Comparison of ENCODE assay signal across 34 cellular contexts in the genomic region with DNA sequence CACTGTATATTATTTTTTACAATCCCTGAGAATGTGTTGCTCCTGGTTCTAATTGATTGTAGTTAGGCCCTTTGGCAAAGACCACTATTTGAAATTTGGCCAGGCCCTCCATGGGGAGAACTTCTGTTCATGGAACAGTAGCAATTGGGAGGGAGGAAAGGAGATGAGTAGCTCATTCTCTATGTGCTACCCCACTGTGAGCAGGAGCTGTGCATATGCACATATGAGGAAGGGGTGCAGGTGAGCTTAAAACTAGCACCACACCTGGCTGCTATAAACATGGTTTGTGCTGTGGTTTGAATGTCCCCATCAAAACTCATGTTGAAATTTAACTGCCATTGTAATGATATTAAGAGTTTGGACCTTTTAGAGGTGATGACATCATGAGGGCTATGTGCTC.
"Had no signal": no experiment of that assay in that cellular context is flagged by ENCODE, and none has a peak within 500 bp of the region (broad histone marks: within the 10 kb centered on the region; RNA-seq: fewer than 3 reads in every experiment).

No MANE protein-coding gene starts in this region.

- H3K4me3 Mint-ChIP-seq: activated CD4-positive, alpha-beta memory T cell treated with anti-CD3 and anti-CD28 coated beads, Interleukin-2, amount 10 ng/mL, durations not matched to agents 7 days and 5 days; activated CD4-positive, alpha-beta T cell treated with anti-CD3 and anti-CD28 coated beads for 36 hours; activated CD4-positive, alpha-beta T cell treated with anti-CD3 and anti-CD28 coated beads, Interleukin-2, amount 10 ng/mL, durations not matched to agents 7 days and 5 days; activated CD8-positive, alpha-beta memory T cell treated with anti-CD3 and anti-CD28 coated beads, Interleukin-2, amount 10 ng/mL, durations not matched to agents 7 days and 5 days; activated CD8-positive, alpha-beta T cell treated with anti-CD3 and anti-CD28 coated beads, Interleukin-2, amount 10 ng/mL, durations not matched to agents 7 days and 5 days; activated naive CD4-positive, alpha-beta T cell treated with anti-CD3 and anti-CD28 coated beads, Interleukin-2, amount 10 ng/mL, durations not matched to agents 7 days and 5 days; activated naive CD4-positive, alpha-beta T cell treated with anti-CD3 and anti-CD28 coated beads, Interleukin-2, amount 50 U/mL, for 24 hours; activated naive CD8-positive, alpha-beta T cell; activated naive CD8-positive, alpha-beta T cell treated with anti-CD3 and anti-CD28 coated beads, Interleukin-2, amount 10 ng/mL, durations not matched to agents 7 days and 5 days; activated naive CD8-positive, alpha-beta T cell treated with anti-CD3 and anti-CD28 coated beads, Interleukin-2, amount 50 U/mL, for 24 hours; activated T-cell treated with anti-CD3 and anti-CD28 coated beads, Interleukin-2, amount 50 U/mL, for 24 hours; brain; T-helper 1 cell treated with Interleukin-12 subunit alpha and Interleukin-12 subunit beta and Interleukin-4 antibody, amounts not matched to agents 30 μg/mL and 1 μg/mL, for 36 hours; T-helper 2 cell treated with Interferon-gamma antibody and Interleukin-4, amounts not matched to agents 5 μg/mL and 100 μg/mL, for 36 hours had no signal

- H3K4me1 Mint-ChIP-seq: activated CD4-positive, alpha-beta memory T cell treated with anti-CD3 and anti-CD28 coated beads, Interleukin-2, amount 10 ng/mL, durations not matched to agents 7 days and 5 days; activated CD4-positive, alpha-beta T cell treated with anti-CD3 and anti-CD28 coated beads for 36 hours; activated CD4-positive, alpha-beta T cell treated with anti-CD3 and anti-CD28 coated beads, Interleukin-2, amount 10 ng/mL, durations not matched to agents 7 days and 5 days; activated CD8-positive, alpha-beta memory T cell treated with anti-CD3 and anti-CD28 coated beads, Interleukin-2, amount 10 ng/mL, durations not matched to agents 7 days and 5 days; activated naive CD4-positive, alpha-beta T cell treated with anti-CD3 and anti-CD28 coated beads, Interleukin-2, amount 10 ng/mL, durations not matched to agents 7 days and 5 days; activated naive CD4-positive, alpha-beta T cell treated with anti-CD3 and anti-CD28 coated beads, Interleukin-2, amount 50 U/mL, for 24 hours; activated naive CD8-positive, alpha-beta T cell treated with anti-CD3 and anti-CD28 coated beads, Interleukin-2, amount 10 ng/mL, durations not matched to agents 7 days and 5 days; activated naive CD8-positive, alpha-beta T cell treated with anti-CD3 and anti-CD28 coated beads, Interleukin-2, amount 50 U/mL, for 24 hours; brain had no signal

- H3K4me1 ChIP-seq: ascending aorta had no signal

- H3K27me3 Mint-ChIP-seq: activated CD4-positive, alpha-beta memory T cell treated with anti-CD3 and anti-CD28 coated beads, Interleukin-2, amount 10 ng/mL, durations not matched to agents 7 days and 5 days; activated CD4-positive, alpha-beta T cell treated with anti-CD3 and anti-CD28 coated beads for 36 hours; activated CD4-positive, alpha-beta T cell treated with anti-CD3 and anti-CD28 coated beads, Interleukin-2, amount 10 ng/mL, durations not matched to agents 7 days and 5 days; activated CD8-positive, alpha-beta memory T cell treated with anti-CD3 and anti-CD28 coated beads, Interleukin-2, amount 10 ng/mL, durations not matched to agents 7 days and 5 days; activated naive CD4-positive, alpha-beta T cell treated with anti-CD3 and anti-CD28 coated beads, Interleukin-2, amount 10 ng/mL, durations not matched to agents 7 days and 5 days; activated naive CD4-positive, alpha-beta T cell treated with anti-CD3 and anti-CD28 coated beads, Interleukin-2, amount 50 U/mL, for 24 hours; activated naive CD8-positive, alpha-beta T cell; activated naive CD8-positive, alpha-beta T cell treated with anti-CD3 and anti-CD28 coated beads, Interleukin-2, amount 10 ng/mL, durations not matched to agents 7 days and 5 days; activated naive CD8-positive, alpha-beta T cell treated with anti-CD3 and anti-CD28 coated beads, Interleukin-2, amount 50 U/mL, for 24 hours; activated T-cell treated with anti-CD3 and anti-CD28 coated beads, Interleukin-2, amount 50 U/mL, for 24 hours; brain had no signal

- H3K36me3 Mint-ChIP-seq: activated CD8-positive, alpha-beta memory T cell treated with anti-CD3 and anti-CD28 coated beads, Interleukin-2, amount 10 ng/mL, durations not matched to agents 7 days and 5 days; activated naive CD4-positive, alpha-beta T cell treated with anti-CD3 and anti-CD28 coated beads, Interleukin-2, amount 10 ng/mL, durations not matched to agents 7 days and 5 days; activated naive CD4-positive, alpha-beta T cell treated with anti-CD3 and anti-CD28 coated beads, Interleukin-2, amount 50 U/mL, for 24 hours; activated naive CD8-positive, alpha-beta T cell; activated naive CD8-positive, alpha-beta T cell treated with anti-CD3 and anti-CD28 coated beads, Interleukin-2, amount 10 ng/mL, durations not matched to agents 7 days and 5 days; brain had no signal

- H3K27ac ChIP-seq: ascending aorta, VCaP had no signal

- H3K4me3 ChIP-seq: ascending aorta had no signal

- ATAC-seq: activated CD4-positive, alpha-beta T cell treated with anti-CD3 and anti-CD28 coated beads for 36 hours; activated CD4-positive, CD25-positive, alpha-beta regulatory T cell treated with anti-CD3 and anti-CD28 coated beads, Interleukin-2, amount 50 U/mL, for 24 hours; activated CD8-positive, alpha-beta memory T cell treated with anti-CD3 and anti-CD28 coated beads, Interleukin-2, amount 10 ng/mL, durations not matched to agents 7 days and 5 days; activated CD8-positive, alpha-beta T cell treated with anti-CD3 and anti-CD28 coated beads, Interleukin-2, amount 10 ng/mL, durations not matched to agents 7 days and 5 days; activated naive CD8-positive, alpha-beta T cell treated with anti-CD3 and anti-CD28 coated beads, Interleukin-2, amount 50 U/mL, for 24 hours had no signal

- H3K36me3 ChIP-seq: ascending aorta had no signal

- FAIRE-seq: TTC549 had no signal

- H3K27me3 ChIP-seq: ascending aorta had no signal

- H3K9me3 ChIP-seq: ascending aorta had no signal

- DNase-seq: activated CD4-positive, alpha-beta memory T cell treated with anti-CD3 and anti-CD28 coated beads, Interleukin-2, amount 10 ng/mL, durations not matched to agents 7 days and 5 days; activated CD4-positive, alpha-beta T cell treated with anti-CD3 and anti-CD28 coated beads for 1 hour; activated CD4-positive, alpha-beta T cell treated with anti-CD3 and anti-CD28 coated beads for 36 hours; activated CD4-positive, alpha-beta T cell treated with anti-CD3 and anti-CD28 coated beads for 48 hours; activated CD4-positive, alpha-beta T cell treated with anti-CD3 and anti-CD28 coated beads, Interleukin-2, amount 10 ng/mL, durations not matched to agents 7 days and 5 days; activated CD4-positive, alpha-beta T cell treated with anti-CD3 and anti-CD28 coated beads, Interleukin-2, amount 50 U/mL, for 48 hours; activated CD4-positive, CD25-positive, alpha-beta regulatory T cell; activated CD8-positive, alpha-beta memory T cell treated with anti-CD3 and anti-CD28 coated beads for 24 hours; activated CD8-positive, alpha-beta memory T cell treated with anti-CD3 and anti-CD28 coated beads, Interleukin-2, amount 10 ng/mL, durations not matched to agents 7 days and 5 days; activated CD8-positive, alpha-beta memory T cell treated with anti-CD3 and anti-CD28 coated beads, Interleukin-2, amount 50 U/mL, for 48 hours; activated CD8-positive, alpha-beta T cell treated with anti-CD3 and anti-CD28 coated beads, Interleukin-2, amount 10 ng/mL, durations not matched to agents 7 days and 5 days; activated effector memory CD4-positive, alpha-beta T cell treated with Interleukin-2 at 50 U/mL for 16 hours; activated gamma-delta T cell; activated naive CD4-positive, alpha-beta T cell treated with anti-CD3 and anti-CD28 coated beads, Interleukin-2, amount 10 ng/mL, durations not matched to agents 7 days and 5 days; activated naive CD4-positive, alpha-beta T cell treated with Interleukin-2 at 50 U/mL for 16 hours; activated naive CD8-positive, alpha-beta T cell treated with anti-CD3 and anti-CD28 coated beads, Interleukin-2, amount 10 ng/mL, durations not matched to agents 7 days and 5 days; activated naive CD8-positive, alpha-beta T cell treated with anti-CD3 and anti-CD28 coated beads, Interleukin-2, amount 50 U/mL, for 24 hours; activated T-cell treated with anti-CD3 and anti-CD28 coated beads, Interleukin-2, amount 50 U/mL, for 24 hours; activated T-cell treated with anti-CD3 and anti-CD28 coated beads, Interleukin-2, amount 50 U/mL, for 48 hours; amygdala; central memory CD4-positive, alpha-beta T cell; T-helper 1 cell; T-helper 2 cell; T-helper 9 cell had no signal

- H3K27ac Mint-ChIP-seq: activated CD4-positive, alpha-beta memory T cell treated with anti-CD3 and anti-CD28 coated beads, Interleukin-2, amount 10 ng/mL, durations not matched to agents 7 days and 5 days; activated CD4-positive, alpha-beta T cell treated with anti-CD3 and anti-CD28 coated beads for 36 hours; activated CD4-positive, alpha-beta T cell treated with anti-CD3 and anti-CD28 coated beads, Interleukin-2, amount 10 ng/mL, durations not matched to agents 7 days and 5 days; activated CD8-positive, alpha-beta memory T cell treated with anti-CD3 and anti-CD28 coated beads, Interleukin-2, amount 10 ng/mL, durations not matched to agents 7 days and 5 days; activated CD8-positive, alpha-beta T cell treated with anti-CD3 and anti-CD28 coated beads, Interleukin-2, amount 10 ng/mL, durations not matched to agents 7 days and 5 days; activated naive CD4-positive, alpha-beta T cell treated with anti-CD3 and anti-CD28 coated beads, Interleukin-2, amount 10 ng/mL, durations not matched to agents 7 days and 5 days; activated naive CD4-positive, alpha-beta T cell treated with anti-CD3 and anti-CD28 coated beads, Interleukin-2, amount 50 U/mL, for 24 hours; activated naive CD8-positive, alpha-beta T cell; activated naive CD8-positive, alpha-beta T cell treated with anti-CD3 and anti-CD28 coated beads, Interleukin-2, amount 10 ng/mL, durations not matched to agents 7 days and 5 days; activated naive CD8-positive, alpha-beta T cell treated with anti-CD3 and anti-CD28 coated beads, Interleukin-2, amount 50 U/mL, for 24 hours; activated T-cell treated with anti-CD3 and anti-CD28 coated beads, Interleukin-2, amount 50 U/mL, for 24 hours; activated T-helper 2 cell treated with anti-CD3 and anti-CD28 coated beads, Interferon-gamma antibody, Interleukin-2, Interleukin-4, amounts not matched to agents 10 μg/mL and 5 μg/mL and 100 μg/mL, durations not matched to agents 14 hours and 24 hours and 36 hours; brain; T-helper 1 cell treated with Interleukin-12 subunit alpha and Interleukin-12 subunit beta and Interleukin-4 antibody, amounts not matched to agents 30 μg/mL and 1 μg/mL, for 36 hours; T-helper 2 cell treated with Interferon-gamma antibody and Interleukin-4, amounts not matched to agents 5 μg/mL and 100 μg/mL, for 36 hours had no signal
